In genomic region chr22:49527611-49528419, GRCh38 we compare ENCODE assay signal across 15 cellular contexts.
DNase-seq lines count a peak whose midpoint lies in the region; ATAC-seq, FAIRE-seq and TF ChIP-seq lines count a peak whose summit lies in the region.
"Had no signal": no experiment of that assay in that cellular context is flagged by ENCODE, and none has a peak within 500 bp of the region (broad histone marks: within the 10 kb centered on the region; RNA-seq: fewer than 3 reads in every experiment).

No MANE protein-coding gene starts in this region.

- H3K4me1 ChIP-seq in GM23338 (ENCODE audit: insufficient read depth), result no peaks in the 10 kb centered on the region

- no peaks in the 10 kb centered on the region for H3K27me3 ChIP-seq in GM23338 (ENCODE audit: insufficient read depth)
- no peaks in the 10 kb centered on the region for H3K27me3 ChIP-seq in bronchial epithelial cell (ENCODE audit: control insufficient read depth, insufficient read depth, low read length)

- no peak overlapping the region; the same call in 1 of the 2 replicates for H3K27ac Mint-ChIP-seq in GM23338

- no peaks in the 10 kb centered on the region for H3F3A ChIP-seq in GM23338 (replicated peaks; ENCODE audit: low read depth)

- H4K20me1 ChIP-seq in GM23338 (replicated peaks; ENCODE audit: insufficient read depth), result no peaks in the 10 kb centered on the region

- H3K36me3 Mint-ChIP-seq in GM23338 (ENCODE audit: low read depth), result no peaks in the 10 kb centered on the region
- H3K36me3 Mint-ChIP-seq: CD14-positive monocyte had no signal

- peaks cover 6% of the 10 kb centered on the region for H3K27me3 Mint-ChIP-seq in GM23338 (ENCODE audit: insufficient read depth, low read depth, poor library complexity)

- no peak overlapping the region for H2AFZ ChIP-seq in GM23338
- H2AFZ ChIP-seq: GM23248 had no signal

- no peak overlapping the region for H3K27ac ChIP-seq in GM23338 (ENCODE audit: low read depth)
- H3K27ac ChIP-seq: GM23248, KMS-11 had no signal

- H3K79me2 ChIP-seq in GM23338 (replicated peaks; ENCODE audit: insufficient read depth), result no peaks in the 10 kb centered on the region

- no peaks in the 10 kb centered on the region; the same call in 1 of the 3 replicates for H3K9me3 Mint-ChIP-seq in GM23338

- no peaks in the 10 kb centered on the region for H3K9me2 ChIP-seq in GM23338 (ENCODE audit: insufficient read depth)

- no peaks in the 10 kb centered on the region; the same call in 1 of the 2 replicates for H3K36me3 ChIP-seq in GM23338 (ENCODE audit: insufficient read depth)
- no peaks in the 10 kb centered on the region for H3K36me3 ChIP-seq in bronchial epithelial cell (ENCODE audit: control insufficient read depth, insufficient read depth, low read length)

- H3K4me3 ChIP-seq in GM23338, result no peak overlapping the region
- H3K4me3 ChIP-seq in bronchial epithelial cell (ENCODE audit: low read depth, low read length), result no peak overlapping the region
- H3K4me3 ChIP-seq: GM23248 had no signal

- FAIRE-seq in bronchial epithelial cell (lab: Jason Lieb, UNC), result peak; percentile 91

- intact Hi-C loops in posterior vena cava (cut with DNase I), result no loop called here

- H3K4me1 Mint-ChIP-seq in GM23338, result peaks cover 27% of the 10 kb centered on the region

- H3K4me2 ChIP-seq in GM23338, result no peak overlapping the region
- H3K4me2 ChIP-seq: KMS-11 had no signal

- ATAC-seq in GM23338 (peak; percentile 60), GM19324 (IDR thresholded peaks at IDR 0.05; ENCODE audit: low FRiP score, unreplicated experiment) (no peak)
- no peak for ATAC-seq in stimulated activated naive CD8-positive, alpha-beta T cell treated with anti-CD3 and anti-CD28 coated beads, Interleukin-15, Interleukin-2, amounts not matched to agents 100 U/mL and 50 U/mL, for 24 hours

- TF ChIP-seq CTCF in GM23338 (conservative IDR thresholded peaks at IDR 0.05; ENCODE audit: low read depth in 2 of 2) (no peak), bronchial epithelial cell (IDR thresholded peaks at IDR 0.05; ENCODE audit: insufficient read depth, low read length, severe bottlenecking) (no peak)

- no peak overlapping the region for H3K4me3 Mint-ChIP-seq in GM23338
- H3K4me3 Mint-ChIP-seq: CD14-positive monocyte had no signal

- no peak for DNase-seq in GM23338 (ENCODE audit: low spot score)
- peak; percentile 20 for DNase-seq in NAMALWA (ENCODE audit: low spot score)
- DNase-seq in bronchial epithelial cell (ENCODE audit: low read depth), result no peak
- peak; percentile 47 for DNase-seq in posterior vena cava (ENCODE audit: low spot score)
- DNase-seq in NCI-H226, result no peak
- DNase-seq in stimulated activated naive CD8-positive, alpha-beta T cell treated with anti-CD3 and anti-CD28 coated beads, Interleukin-15, Interleukin-2, amounts not matched to agents 100 U/mL and 50 U/mL, for 24 hours, result no peak
- DNase-seq: DMS 273 treated with DMSO at 0.1 percent for 48 hours; GM23248; NCI-H1417; NCI-H1930; NCI-H446; NK-92 treated with Interleukin-12 subunit alpha and Interleukin-12 subunit beta, amount 100 ng/mL, for 24 hours had no signal

TF ChIP-seq in GM23338, 12 proteins besides CTCF, POLR2A, EP300 and RAD21 (continues in another document):
- TF ChIP-seq POLR2AphosphoS5 (IDR thresholded peaks at IDR 0.05; ENCODE audit: low read depth) (no peak), EZH2phosphoT487 (IDR thresholded peaks at IDR 0.05; ENCODE audit: unreplicated experiment) (no peak), ZNF114 (CRISPR knock-in tag; IDR thresholded peaks at IDR 0.05) (no peak), STAT1 (IDR thresholded peaks at IDR 0.05; ENCODE audit: unreplicated experiment) (no peak), EZH2 (IDR thresholded peaks at IDR 0.05; ENCODE audit: low read depth, unreplicated experiment) (no peak), CREB1 (CRISPR knock-in tag; IDR thresholded peaks at IDR 0.05; ENCODE audit: low read depth) (no peak), ZNF331 (CRISPR knock-in tag; IDR thresholded peaks at IDR 0.05; ENCODE audit: low read depth) (no peak), NANOG (IDR thresholded peaks at IDR 0.05; ENCODE audit: borderline replicate concordance) (no peak), JUNB (IDR thresholded peaks at IDR 0.05; ENCODE audit: unreplicated experiment) (no peak), ETS1 (IDR thresholded peaks at IDR 0.05) (no peak)
- TF ChIP-seq, protein P1, sequence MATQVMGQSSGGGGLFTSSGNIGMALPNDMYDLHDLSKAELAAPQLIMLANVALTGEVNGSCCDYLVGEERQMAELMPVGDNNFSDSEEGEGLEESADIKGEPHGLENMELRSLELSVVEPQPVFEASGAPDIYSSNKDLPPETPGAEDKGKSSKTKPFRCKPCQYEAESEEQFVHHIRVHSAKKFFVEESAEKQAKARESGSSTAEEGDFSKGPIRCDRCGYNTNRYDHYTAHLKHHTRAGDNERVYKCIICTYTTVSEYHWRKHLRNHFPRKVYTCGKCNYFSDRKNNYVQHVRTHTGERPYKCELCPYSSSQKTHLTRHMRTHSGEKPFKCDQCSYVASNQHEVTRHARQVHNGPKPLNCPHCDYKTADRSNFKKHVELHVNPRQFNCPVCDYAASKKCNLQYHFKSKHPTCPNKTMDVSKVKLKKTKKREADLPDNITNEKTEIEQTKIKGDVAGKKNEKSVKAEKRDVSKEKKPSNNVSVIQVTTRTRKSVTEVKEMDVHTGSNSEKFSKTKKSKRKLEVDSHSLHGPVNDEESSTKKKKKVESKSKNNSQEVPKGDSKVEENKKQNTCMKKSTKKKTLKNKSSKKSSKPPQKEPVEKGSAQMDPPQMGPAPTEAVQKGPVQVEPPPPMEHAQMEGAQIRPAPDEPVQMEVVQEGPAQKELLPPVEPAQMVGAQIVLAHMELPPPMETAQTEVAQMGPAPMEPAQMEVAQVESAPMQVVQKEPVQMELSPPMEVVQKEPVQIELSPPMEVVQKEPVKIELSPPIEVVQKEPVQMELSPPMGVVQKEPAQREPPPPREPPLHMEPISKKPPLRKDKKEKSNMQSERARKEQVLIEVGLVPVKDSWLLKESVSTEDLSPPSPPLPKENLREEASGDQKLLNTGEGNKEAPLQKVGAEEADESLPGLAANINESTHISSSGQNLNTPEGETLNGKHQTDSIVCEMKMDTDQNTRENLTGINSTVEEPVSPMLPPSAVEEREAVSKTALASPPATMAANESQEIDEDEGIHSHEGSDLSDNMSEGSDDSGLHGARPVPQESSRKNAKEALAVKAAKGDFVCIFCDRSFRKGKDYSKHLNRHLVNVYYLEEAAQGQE (IDR thresholded peaks at IDR 0.05; ENCODE audit: unreplicated experiment), result no peak

Comparison
In these comparisons a context has a peak if more than half of its experiments do, and no peak if none do; other contexts are left out.
1. DNase-seq: peak in NAMALWA (single experiment) and posterior vena cava (single experiment); none in GM23338 (single experiment), bronchial epithelial cell (single experiment), NCI-H226 (single experiment) and stimulated activated naive CD8-positive, alpha-beta T cell treated with anti-CD3 and anti-CD28 coated beads, Interleukin-15, Interleukin-2, amounts not matched to agents 100 U/mL and 50 U/mL, for 24 hours (single experiment).